ENCODE assay signal across 2 cellular contexts in the genomic region with DNA sequence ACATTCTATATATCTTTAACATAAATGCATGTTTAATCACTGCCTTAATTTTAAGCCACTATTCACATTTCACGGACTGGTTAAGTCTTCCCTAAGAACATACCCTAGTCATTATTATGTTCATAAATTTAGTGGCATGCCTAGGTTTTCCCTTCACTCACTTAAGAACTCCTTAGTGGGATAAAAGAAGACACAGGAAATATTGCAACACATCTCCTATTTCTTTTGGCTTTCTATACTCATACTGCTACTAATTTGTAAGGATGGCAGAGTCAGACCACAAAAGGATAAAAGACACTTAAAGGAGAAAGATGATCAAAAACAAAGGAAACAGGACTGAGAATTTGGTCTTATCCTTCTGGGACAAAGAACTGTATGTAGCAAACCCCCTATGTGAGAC.
A peak's percentile ranks its signal among the peaks of the same experiment; 100 is the strongest.
TF ChIP-seq lines count a peak whose summit lies in the region.

No MANE protein-coding gene starts in this region.

TF ChIP-seq in IMR-90, 13 proteins besides CTCF, POLR2A, EP300 and RAD21:
- TF ChIP-seq CEBPB (IDR thresholded peaks at IDR 0.05; ENCODE audit: low read depth, low read length) (peak; percentile 74), FOS (IDR thresholded peaks at IDR 0.05; ENCODE audit: low read depth, low read length) (no peak)

TF ChIP-seq in GM23338, 12 proteins besides CTCF, POLR2A, EP300 and RAD21:
- TF ChIP-seq, protein P1, sequence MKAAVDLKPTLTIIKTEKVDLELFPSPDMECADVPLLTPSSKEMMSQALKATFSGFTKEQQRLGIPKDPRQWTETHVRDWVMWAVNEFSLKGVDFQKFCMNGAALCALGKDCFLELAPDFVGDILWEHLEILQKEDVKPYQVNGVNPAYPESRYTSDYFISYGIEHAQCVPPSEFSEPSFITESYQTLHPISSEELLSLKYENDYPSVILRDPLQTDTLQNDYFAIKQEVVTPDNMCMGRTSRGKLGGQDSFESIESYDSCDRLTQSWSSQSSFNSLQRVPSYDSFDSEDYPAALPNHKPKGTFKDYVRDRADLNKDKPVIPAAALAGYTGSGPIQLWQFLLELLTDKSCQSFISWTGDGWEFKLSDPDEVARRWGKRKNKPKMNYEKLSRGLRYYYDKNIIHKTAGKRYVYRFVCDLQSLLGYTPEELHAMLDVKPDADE (IDR thresholded peaks at IDR 0.05) = no peak
- TF ChIP-seq EZH2 (IDR thresholded peaks at IDR 0.05; ENCODE audit: low read depth, unreplicated experiment) = no peak
- no peak for TF ChIP-seq JUNB (IDR thresholded peaks at IDR 0.05; ENCODE audit: unreplicated experiment)
- no peak for TF ChIP-seq POLR2AphosphoS5 (IDR thresholded peaks at IDR 0.05; ENCODE audit: low read depth)
- no peak for TF ChIP-seq NANOG (IDR thresholded peaks at IDR 0.05; ENCODE audit: borderline replicate concordance)
- TF ChIP-seq EZH2phosphoT487 (IDR thresholded peaks at IDR 0.05; ENCODE audit: unreplicated experiment) = no peak
- TF ChIP-seq CREB1 (CRISPR knock-in tag; IDR thresholded peaks at IDR 0.05; ENCODE audit: low read depth) = no peak
- TF ChIP-seq ZNF331 (CRISPR knock-in tag; IDR thresholded peaks at IDR 0.05; ENCODE audit: low read depth) = no peak
- TF ChIP-seq, protein P2, sequence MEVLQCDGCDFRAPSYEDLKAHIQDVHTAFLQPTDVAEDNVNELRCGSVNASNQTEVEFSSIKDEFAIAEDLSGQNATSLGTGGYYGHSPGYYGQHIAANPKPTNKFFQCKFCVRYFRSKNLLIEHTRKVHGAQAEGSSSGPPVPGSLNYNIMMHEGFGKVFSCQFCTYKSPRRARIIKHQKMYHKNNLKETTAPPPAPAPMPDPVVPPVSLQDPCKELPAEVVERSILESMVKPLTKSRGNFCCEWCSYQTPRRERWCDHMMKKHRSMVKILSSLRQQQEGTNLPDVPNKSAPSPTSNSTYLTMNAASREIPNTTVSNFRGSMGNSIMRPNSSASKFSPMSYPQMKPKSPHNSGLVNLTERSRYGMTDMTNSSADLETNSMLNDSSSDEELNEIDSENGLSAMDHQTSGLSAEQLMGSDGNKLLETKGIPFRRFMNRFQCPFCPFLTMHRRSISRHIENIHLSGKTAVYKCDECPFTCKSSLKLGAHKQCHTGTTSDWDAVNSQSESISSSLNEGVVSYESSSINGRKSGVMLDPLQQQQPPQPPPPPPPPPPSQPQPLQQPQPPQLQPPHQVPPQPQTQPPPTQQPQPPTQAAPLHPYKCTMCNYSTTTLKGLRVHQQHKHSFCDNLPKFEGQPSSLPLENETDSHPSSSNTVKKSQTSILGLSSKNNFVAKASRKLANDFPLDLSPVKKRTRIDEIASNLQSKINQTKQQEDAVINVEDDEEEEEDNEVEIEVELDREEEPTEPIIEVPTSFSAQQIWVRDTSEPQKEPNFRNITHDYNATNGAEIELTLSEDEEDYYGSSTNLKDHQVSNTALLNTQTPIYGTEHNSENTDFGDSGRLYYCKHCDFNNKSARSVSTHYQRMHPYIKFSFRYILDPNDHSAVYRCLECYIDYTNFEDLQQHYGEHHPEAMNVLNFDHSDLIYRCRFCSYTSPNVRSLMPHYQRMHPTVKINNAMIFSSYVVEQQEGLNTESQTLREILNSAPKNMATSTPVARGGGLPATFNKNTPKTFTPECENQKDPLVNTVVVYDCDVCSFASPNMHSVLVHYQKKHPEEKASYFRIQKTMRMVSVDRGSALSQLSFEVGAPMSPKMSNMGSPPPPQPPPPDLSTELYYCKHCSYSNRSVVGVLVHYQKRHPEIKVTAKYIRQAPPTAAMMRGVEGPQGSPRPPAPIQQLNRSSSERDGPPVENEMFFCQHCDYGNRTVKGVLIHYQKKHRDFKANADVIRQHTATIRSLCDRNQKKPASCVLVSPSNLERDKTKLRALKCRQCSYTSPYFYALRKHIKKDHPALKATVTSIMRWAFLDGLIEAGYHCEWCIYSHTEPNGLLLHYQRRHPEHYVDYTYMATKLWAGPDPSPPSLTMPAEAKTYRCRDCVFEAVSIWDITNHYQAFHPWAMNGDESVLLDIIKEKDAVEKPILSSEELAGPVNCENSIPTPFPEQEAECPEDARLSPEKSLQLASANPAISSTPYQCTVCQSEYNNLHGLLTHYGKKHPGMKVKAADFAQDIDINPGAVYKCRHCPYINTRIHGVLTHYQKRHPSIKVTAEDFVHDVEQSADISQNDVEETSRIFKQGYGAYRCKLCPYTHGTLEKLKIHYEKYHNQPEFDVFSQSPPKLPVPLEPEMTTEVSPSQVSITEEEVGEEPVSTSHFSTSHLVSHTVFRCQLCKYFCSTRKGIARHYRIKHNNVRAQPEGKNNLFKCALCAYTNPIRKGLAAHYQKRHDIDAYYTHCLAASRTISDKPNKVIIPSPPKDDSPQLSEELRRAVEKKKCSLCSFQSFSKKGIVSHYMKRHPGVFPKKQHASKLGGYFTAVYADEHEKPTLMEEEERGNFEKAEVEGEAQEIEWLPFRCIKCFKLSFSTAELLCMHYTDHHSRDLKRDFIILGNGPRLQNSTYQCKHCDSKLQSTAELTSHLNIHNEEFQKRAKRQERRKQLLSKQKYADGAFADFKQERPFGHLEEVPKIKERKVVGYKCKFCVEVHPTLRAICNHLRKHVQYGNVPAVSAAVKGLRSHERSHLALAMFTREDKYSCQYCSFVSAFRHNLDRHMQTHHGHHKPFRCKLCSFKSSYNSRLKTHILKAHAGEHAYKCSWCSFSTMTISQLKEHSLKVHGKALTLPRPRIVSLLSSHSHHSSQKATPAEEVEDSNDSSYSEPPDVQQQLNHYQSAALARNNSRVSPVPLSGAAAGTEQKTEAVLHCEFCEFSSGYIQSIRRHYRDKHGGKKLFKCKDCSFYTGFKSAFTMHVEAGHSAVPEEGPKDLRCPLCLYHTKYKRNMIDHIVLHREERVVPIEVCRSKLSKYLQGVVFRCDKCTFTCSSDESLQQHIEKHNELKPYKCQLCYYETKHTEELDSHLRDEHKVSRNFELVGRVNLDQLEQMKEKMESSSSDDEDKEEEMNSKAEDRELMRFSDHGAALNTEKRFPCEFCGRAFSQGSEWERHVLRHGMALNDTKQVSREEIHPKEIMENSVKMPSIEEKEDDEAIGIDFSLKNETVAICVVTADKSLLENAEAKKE (CRISPR knock-in tag; IDR thresholded peaks at IDR 0.05) = no peak
- TF ChIP-seq, protein P3, sequence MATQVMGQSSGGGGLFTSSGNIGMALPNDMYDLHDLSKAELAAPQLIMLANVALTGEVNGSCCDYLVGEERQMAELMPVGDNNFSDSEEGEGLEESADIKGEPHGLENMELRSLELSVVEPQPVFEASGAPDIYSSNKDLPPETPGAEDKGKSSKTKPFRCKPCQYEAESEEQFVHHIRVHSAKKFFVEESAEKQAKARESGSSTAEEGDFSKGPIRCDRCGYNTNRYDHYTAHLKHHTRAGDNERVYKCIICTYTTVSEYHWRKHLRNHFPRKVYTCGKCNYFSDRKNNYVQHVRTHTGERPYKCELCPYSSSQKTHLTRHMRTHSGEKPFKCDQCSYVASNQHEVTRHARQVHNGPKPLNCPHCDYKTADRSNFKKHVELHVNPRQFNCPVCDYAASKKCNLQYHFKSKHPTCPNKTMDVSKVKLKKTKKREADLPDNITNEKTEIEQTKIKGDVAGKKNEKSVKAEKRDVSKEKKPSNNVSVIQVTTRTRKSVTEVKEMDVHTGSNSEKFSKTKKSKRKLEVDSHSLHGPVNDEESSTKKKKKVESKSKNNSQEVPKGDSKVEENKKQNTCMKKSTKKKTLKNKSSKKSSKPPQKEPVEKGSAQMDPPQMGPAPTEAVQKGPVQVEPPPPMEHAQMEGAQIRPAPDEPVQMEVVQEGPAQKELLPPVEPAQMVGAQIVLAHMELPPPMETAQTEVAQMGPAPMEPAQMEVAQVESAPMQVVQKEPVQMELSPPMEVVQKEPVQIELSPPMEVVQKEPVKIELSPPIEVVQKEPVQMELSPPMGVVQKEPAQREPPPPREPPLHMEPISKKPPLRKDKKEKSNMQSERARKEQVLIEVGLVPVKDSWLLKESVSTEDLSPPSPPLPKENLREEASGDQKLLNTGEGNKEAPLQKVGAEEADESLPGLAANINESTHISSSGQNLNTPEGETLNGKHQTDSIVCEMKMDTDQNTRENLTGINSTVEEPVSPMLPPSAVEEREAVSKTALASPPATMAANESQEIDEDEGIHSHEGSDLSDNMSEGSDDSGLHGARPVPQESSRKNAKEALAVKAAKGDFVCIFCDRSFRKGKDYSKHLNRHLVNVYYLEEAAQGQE (IDR thresholded peaks at IDR 0.05; ENCODE audit: unreplicated experiment) = no peak
